In the genomic region with DNA sequence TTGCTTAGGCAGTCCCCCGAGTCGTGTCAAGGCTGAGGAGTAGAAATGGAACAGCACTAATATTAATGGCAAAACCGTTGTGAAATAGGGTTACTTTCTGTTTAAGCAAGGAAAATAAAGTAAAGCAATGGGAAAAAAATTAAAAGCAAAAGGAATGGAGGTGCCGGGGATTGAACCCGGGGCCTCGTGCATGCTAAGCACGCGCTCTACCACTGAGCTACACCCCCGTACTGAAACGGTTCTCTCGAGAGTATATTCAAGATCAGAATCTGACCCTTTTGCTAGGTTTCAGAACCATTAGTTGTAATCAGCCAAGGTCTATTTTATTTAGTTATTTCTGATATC, we compare ENCODE assay signal across 8 cellular contexts.
DNase-seq lines count a peak whose midpoint lies in the region; ATAC-seq and TF ChIP-seq lines count a peak whose summit lies in the region.

No MANE protein-coding gene starts in this region.

- H3K9me3 Mint-ChIP-seq in stimulated activated effector memory CD8-positive, alpha-beta T cell treated with anti-CD3 and anti-CD28 coated beads, Interleukin-12 subunit alpha, Interleukin-12 subunit beta, amount 100 ng/mL, for 72 hours = no peaks in the 10 kb centered on the region

- H3K36me3 ChIP-seq in NT2/D1 (ENCODE audit: insufficient read depth, insufficient read length, low read length) (no peaks in the 10 kb centered on the region), muscle layer of colon (ENCODE audit: insufficient read depth, low read length) (no peaks in the 10 kb centered on the region)

- H3K9me3 ChIP-seq in NT2/D1 (ENCODE audit: insufficient read depth, low read length) (no peaks in the 10 kb centered on the region), muscle layer of colon (ENCODE audit: low read length) (no peaks in the 10 kb centered on the region)

- peaks cover 25% of the 10 kb centered on the region for H3K4me1 Mint-ChIP-seq in stimulated activated effector memory CD8-positive, alpha-beta T cell treated with anti-CD3 and anti-CD28 coated beads, Interleukin-12 subunit alpha, Interleukin-12 subunit beta, amount 100 ng/mL, for 72 hours

- H3K4me3 Mint-ChIP-seq in stimulated activated effector memory CD8-positive, alpha-beta T cell treated with anti-CD3 and anti-CD28 coated beads, Interleukin-12 subunit alpha, Interleukin-12 subunit beta, amount 100 ng/mL, for 72 hours = peak overlapping the region; percentile 90

- no peaks in the 10 kb centered on the region for H3K4me1 ChIP-seq in NT2/D1 (ENCODE audit: insufficient read depth, insufficient read length)
- H3K4me1 ChIP-seq in muscle layer of colon (ENCODE audit: insufficient read depth, low read length) = no peaks in the 10 kb centered on the region

- peak; percentile 51 for ATAC-seq in GM19324 (IDR thresholded peaks at IDR 0.05; ENCODE audit: low FRiP score, unreplicated experiment)
- peak; percentile 36 for ATAC-seq in HG03565 (IDR thresholded peaks at IDR 0.05; ENCODE audit: unreplicated experiment)
- peak; percentile 73 for ATAC-seq in stimulated activated effector memory CD8-positive, alpha-beta T cell treated with anti-CD3 and anti-CD28 coated beads, Interleukin-12 subunit alpha, Interleukin-12 subunit beta, amount 100 ng/mL, for 72 hours

- H3K27ac ChIP-seq in muscle layer of colon (ENCODE audit: low read depth, low read length) = peak overlapping the region; percentile 30

- peaks cover 22% of the 10 kb centered on the region for H3K36me3 Mint-ChIP-seq in stimulated activated effector memory CD8-positive, alpha-beta T cell treated with anti-CD3 and anti-CD28 coated beads, Interleukin-12 subunit alpha, Interleukin-12 subunit beta, amount 100 ng/mL, for 72 hours

- H3K27ac Mint-ChIP-seq in stimulated activated effector memory CD8-positive, alpha-beta T cell treated with anti-CD3 and anti-CD28 coated beads, Interleukin-12 subunit alpha, Interleukin-12 subunit beta, amount 100 ng/mL, for 72 hours = peak overlapping the region; percentile 99

- no peak for TF ChIP-seq POLR2A in erythroblast (IDR thresholded peaks at IDR 0.05; ENCODE audit: low read length)

- H3K4me3 ChIP-seq in NT2/D1 (ENCODE audit: insufficient read length, low read depth) (peak overlapping the region; percentile 69), muscle layer of colon (ENCODE audit: low read depth in 1 of 2, low read length in 2 of 2) (peak overlapping the region; percentile 62 to 86)

- peak overlapping the region; percentile 73 for H3K9ac ChIP-seq in NT2/D1 (ENCODE audit: insufficient read length, low read depth)
- peak overlapping the region; percentile 63 for H3K9ac ChIP-seq in muscle layer of colon (ENCODE audit: low read length)

- DNase-seq in Ammon's horn (ENCODE audit: low spot score) (peak; percentile 82), NT2/D1 (ENCODE audit: low read depth, low spot score) (no peak), erythroblast (lab: John Stamatoyannopoulos, UW) (peak; percentile 85 to 94)
- DNase-seq in activated CD8-positive, alpha-beta memory T cell treated with anti-CD3 and anti-CD28 coated beads, Interleukin-2, amount 50 U/mL, for 48 hours = peak; percentile 88
- peak; percentile 75 to 88 for DNase-seq in stimulated activated effector memory CD8-positive, alpha-beta T cell treated with anti-CD3 and anti-CD28 coated beads, Interleukin-12 subunit alpha, Interleukin-12 subunit beta, amount 100 ng/mL, for 72 hours (ENCODE audit: low spot score in 2 of 2)

- peaks cover 11% of the 10 kb centered on the region for H3K27me3 ChIP-seq in NT2/D1 (ENCODE audit: insufficient read depth, insufficient read length)
- peaks cover 5 to 12% of the 10 kb centered on the region in 2 donors for H3K27me3 ChIP-seq in muscle layer of colon (ENCODE audit: control insufficient read depth in 1 of 2, insufficient read depth in 2 of 2, low read length in 2 of 2)
